ENCODE assay signal across 17 cellular contexts in the genomic region with DNA sequence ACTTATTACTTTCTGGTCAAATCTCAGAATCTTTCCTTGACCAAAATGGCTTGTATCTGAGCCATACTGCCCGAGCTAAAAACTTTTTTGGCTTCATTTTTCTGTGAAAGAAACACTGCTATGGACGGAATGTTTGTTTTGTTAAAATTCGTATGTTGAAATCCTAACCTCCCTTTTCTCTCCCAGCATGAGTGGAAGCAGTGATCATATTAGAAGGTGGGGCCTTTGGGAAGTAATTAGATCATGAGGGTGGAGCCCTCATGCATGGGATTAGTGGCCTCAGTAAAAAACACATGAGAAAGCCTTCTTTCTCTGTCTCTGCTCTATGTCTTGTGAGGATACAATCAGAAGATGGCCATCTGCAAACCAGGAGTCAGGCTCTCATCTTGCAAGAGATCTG. TPM values are rescaled to one million over a fixed set of nuclear protein-coding genes. Genes with fewer than 3 reads are reported as not detected.
DNase-seq lines count a peak whose midpoint lies in the region; ATAC-seq, FAIRE-seq and TF ChIP-seq lines count a peak whose summit lies in the region.
"Had no signal": no experiment of that assay in that cellular context is flagged by ENCODE, and none has a peak within 500 bp of the region (broad histone marks: within the 10 kb centered on the region; RNA-seq: fewer than 3 reads in every experiment).

No MANE protein-coding gene starts in this region.

- H3K79me2 ChIP-seq in H1 (ENCODE audit: control insufficient read depth in 1 of 2, insufficient read depth in 2 of 2, low read length in 2 of 2) (no peaks in the 10 kb centered on the region), HepG2 (ENCODE audit: insufficient read depth, low read length) (peaks cover 4% of the 10 kb centered on the region)

- FAIRE-seq in H1 (lab: Jason Lieb, UNC) (no peak), HepG2 (lab: Jason Lieb, UNC) (no peak)
- FAIRE-seq: A549, GM12892, GM19239, H54 had no signal

- TF ChIP-seq POLR2A in H1 (IDR thresholded peaks at IDR 0.05; ENCODE audit: control extremely low read depth in 1 of 2, low read depth in 2 of 2, low read length in 2 of 2) (no peak), HepG2 (IDR thresholded peaks at IDR 0.05; ENCODE audit: insufficient read depth in 1 of 2, low read depth in 2 of 2, low read length in 2 of 2) (no peak), esophagus muscularis mucosa (IDR thresholded peaks at IDR 0.05; ENCODE audit: low read depth) (no peak)

- 88% methylated on average over 3 of the region's 3 CpGs; no CpG with 5 or more reads in 1 of the 2 experiments for WGBS in H1 (ENCODE audit: extremely low coverage in 1 of 2, insufficient coverage in 1 of 2, insufficient read length in 1 of 2, insufficient replicate concordance in 2 of 2, low coverage in 1 of 2, low lambda C conversion rate in 2 of 2, missing lambda C conversion rate in 1 of 2), 2 experiments
- 66% methylated on average over 3 of the region's 3 CpGs for WGBS in HepG2 (ENCODE audit: low lambda C conversion rate)
- 86% methylated on average over 3 of the region's 3 CpGs for WGBS in esophagus muscularis mucosa

- in situ Hi-C loops in HepG2 (cut with HindIII; ENCODE audit: extremely low pct_ligation_motif_present, low pct_unique_long_range_greater_than_20kb) = loop anchor here (10.0 kb wide), 1 partner anchor 187 kb away; the partner anchor contains the start of gene TMEM212

- no peak for TF ChIP-seq EP300 in H1 (IDR thresholded peaks at IDR 0.05; ENCODE audit: borderline replicate concordance in 1 of 2, low read depth in 2 of 2, low read length in 2 of 2)
- no peak for TF ChIP-seq EP300 in HepG2 (IDR thresholded peaks at IDR 0.05; ENCODE audit: low read depth in 2 of 2, low read length in 2 of 2)
- no peak for TF ChIP-seq EP300 in HepG2 (CRISPR knock-in tag; IDR thresholded peaks at IDR 0.05; ENCODE audit: borderline replicate concordance)
- no peak for TF ChIP-seq EP300 in esophagus muscularis mucosa (IDR thresholded peaks at IDR 0.05)

- no peaks in the 10 kb centered on the region for H3K79me1 ChIP-seq in H1 (ENCODE audit: low read depth, low read length)

- H2AK5ac ChIP-seq in H1 (ENCODE audit: low read depth, low read length) = no peak overlapping the region

- intact Hi-C loops in HepG2 (cut with micrococcal nuclease; ENCODE audit: unreplicated experiment) (no loop called here), esophagus muscularis mucosa (cut with DNase I) (no loop called here)

- H3K23ac ChIP-seq in H1 (ENCODE audit: insufficient read length) = no peak overlapping the region

- H3K4me1 ChIP-seq in H1 (replicated peaks in 1 of 4; ENCODE audit: control insufficient read depth in 3 of 4, insufficient read depth in 4 of 4, low read length in 3 of 4) (no peaks in the 10 kb centered on the region), HepG2 (ENCODE audit: insufficient read depth, low read length) (peaks cover 74% of the 10 kb centered on the region), esophagus muscularis mucosa (no peaks in the 10 kb centered on the region)
- H3K4me1 ChIP-seq: BE2C had no signal

- H3K27ac ChIP-seq in H1 (ENCODE audit: low read depth, low read length) (no peak overlapping the region), HepG2 (ENCODE audit: extremely low read length, insufficient read depth, low read length) (no peak overlapping the region), esophagus muscularis mucosa (replicated peaks in 1 of 4) (no peak overlapping the region)
- H3K27ac ChIP-seq: C4-2B, HL-60 had no signal

- no peak overlapping the region for H2BK120ac ChIP-seq in H1 (replicated peaks; ENCODE audit: low read depth, low read length)

- no peaks in the 10 kb centered on the region for H4K20me1 ChIP-seq in H1 (replicated peaks in 1 of 2; ENCODE audit: control insufficient read depth in 1 of 2, insufficient read depth in 2 of 2, low read length in 2 of 2)
- H4K20me1 ChIP-seq in HepG2 (ENCODE audit: insufficient read depth, low read length) = no peaks in the 10 kb centered on the region

- peak; percentile 32 for DNase-seq in NCI-H82 treated with DMSO at 0.1 percent for 48 hours (lab: John Stamatoyannopoulos, UW; ENCODE audit: unreplicated experiment)
- DNase-seq in H1 (ENCODE audit: low read depth in 1 of 2, low spot score in 2 of 2) = no peak
- DNase-seq in HepG2 (ENCODE audit: low spot score) = no peak
- no peak for DNase-seq in esophagus muscularis mucosa (ENCODE audit: extremely low spot score)
- no peak for DNase-seq in SHP77 treated with DMSO at 0.1 percent for 48 hours (lab: John Stamatoyannopoulos, UW)
- no peak for DNase-seq in DMS79 (lab: John Stamatoyannopoulos, UW)
- DNase-seq: BE2C; CD4-positive, alpha-beta memory T cell; DMS79 treated with DMSO at 0.1 percent for 48 hours; GDM1; KBM-7 had no signal

- H4K5ac ChIP-seq in H1 (ENCODE audit: insufficient read length, low read depth, low read length) = no peak overlapping the region

- H2BK12ac ChIP-seq in H1 (ENCODE audit: low read depth, low read length) = no peak overlapping the region

- no peak overlapping the region for H3K56ac ChIP-seq in H1 (replicated peaks; ENCODE audit: insufficient read length, low read depth, low read length)

- H3K14ac ChIP-seq in H1 (ENCODE audit: insufficient read length) = no peak overlapping the region

- no peak for ATAC-seq in HepG2
- ATAC-seq: A549 had no signal

- H3K4me2 ChIP-seq in H1 (ENCODE audit: insufficient read depth in 1 of 2, low read depth in 2 of 2, low read length in 2 of 2) = no peak overlapping the region
- no peak overlapping the region for H3K4me2 ChIP-seq in HepG2 (ENCODE audit: low read depth, low read length)
- H3K4me2 ChIP-seq: A549 had no signal

- no peak overlapping the region for H4K91ac ChIP-seq in H1 (replicated peaks; ENCODE audit: insufficient read length, low read length)

- H3K9me3 ChIP-seq in H1 (ENCODE audit: insufficient read depth in 2 of 2, low read depth in 1 of 2, low read length in 1 of 2) (no peaks in the 10 kb centered on the region), HepG2 (ENCODE audit: low read length) (no peaks in the 10 kb centered on the region), esophagus muscularis mucosa (no peaks in the 10 kb centered on the region)
- H3K9me3 ChIP-seq: BE2C had no signal

- no peaks in the 10 kb centered on the region for H3K23me2 ChIP-seq in H1 (ENCODE audit: low read depth, low read length)

- no peak overlapping the region for H2BK20ac ChIP-seq in H1 (ENCODE audit: low read length)

- CTCF ChIA-PET in H1 (lab: Charles Lee; ENCODE audit: partially characterized antibody) = no interaction called here
- CTCF ChIA-PET in HepG2 (lab: Yijun Ruan, JAX; ENCODE audit: low intra/inter-chr PET ratio, low total read pairs) = no interaction called here

- POLR2A ChIA-PET in H1 (lab: Charles Lee; ENCODE audit: partially characterized antibody) (no interaction called here), HepG2 (lab: Yijun Ruan, JAX) (no interaction called here)

- TF ChIP-seq RAD21 in H1 (IDR thresholded peaks at IDR 0.05 in 1 of 2, conservative IDR thresholded peaks at IDR 0.05 in 1 of 2; ENCODE audit: low read depth in 2 of 2, low read length in 2 of 2) (no peak), HepG2 (CRISPR knock-in tag; IDR thresholded peaks at IDR 0.05) (no peak)

- H3K27me3 ChIP-seq in H1 (replicated peaks in 1 of 4; ENCODE audit: control insufficient read depth in 3 of 4, extremely low read depth in 1 of 4, insufficient read depth in 3 of 4, low read length in 3 of 4) (no peaks in the 10 kb centered on the region), HepG2 (ENCODE audit: control insufficient read depth in 1 of 2, insufficient read depth in 2 of 2, low read length in 2 of 2) (no peaks in the 10 kb centered on the region), esophagus muscularis mucosa (no peaks in the 10 kb centered on the region)
- H3K27me3 ChIP-seq: BE2C had no signal

- H3K36me3 ChIP-seq in H1 (ENCODE audit: control insufficient read depth in 2 of 4, insufficient read depth in 4 of 4, low read length in 3 of 4) (no peaks in the 10 kb centered on the region), HepG2 (replicated peaks in 1 of 2; ENCODE audit: control insufficient read depth in 1 of 2, insufficient read depth in 2 of 2, low read length in 2 of 2) (no peaks in the 10 kb centered on the region), esophagus muscularis mucosa (no peaks in the 10 kb centered on the region)
- H3K36me3 ChIP-seq: BE2C had no signal

- no peak overlapping the region for H2BK5ac ChIP-seq in H1 (ENCODE audit: low read depth, low read length)

- no peak overlapping the region for H3K4ac ChIP-seq in H1 (replicated peaks; ENCODE audit: insufficient read length, low read depth, low read length)

- no peak overlapping the region for H2BK15ac ChIP-seq in H1 (ENCODE audit: low read length)

- TF ChIP-seq CTCF in H1 (IDR thresholded peaks at IDR 0.05; ENCODE audit: control extremely low read depth in 1 of 3, insufficient read depth in 1 of 3, low read depth in 1 of 3, low read length in 3 of 3) (no peak), HepG2 (CRISPR knock-in tag; IDR thresholded peaks at IDR 0.05) (no peak), esophagus muscularis mucosa (IDR thresholded peaks at IDR 0.05) (no peak)

- H2AFZ ChIP-seq in H1 (ENCODE audit: low read length) = 0 out of 2 replicates have a peak overlapping the region, but pooled peaks have one; percentile 77
- no peak overlapping the region for H2AFZ ChIP-seq in HepG2 (ENCODE audit: low read length)

- no peak overlapping the region for H4K8ac ChIP-seq in H1 (ENCODE audit: extremely low read depth, insufficient read depth, low read length)

- no peak overlapping the region for H3K9ac ChIP-seq in H1 (replicated peaks in 1 of 4; ENCODE audit: extremely low read depth in 1 of 4, low read depth in 3 of 4, low read length in 3 of 4)
- no peak overlapping the region for H3K9ac ChIP-seq in HepG2 (ENCODE audit: insufficient read depth, low read depth, low read length)

- no TSS peak for BruUV-seq in HepG2 (replicated peaks; lab: Mats Ljungman, UMichigan)

- no peak overlapping the region for H3K18ac ChIP-seq in H1 (ENCODE audit: extremely low read depth, low read length)

- H3K4me3 ChIP-seq in H1 (ENCODE audit: extremely low read depth in 1 of 4, insufficient read depth in 2 of 4, low read depth in 3 of 4, low read length in 4 of 4) (no peak overlapping the region), HepG2 (replicated peaks in 1 of 3; ENCODE audit: insufficient read depth in 1 of 3, low read depth in 2 of 3, low read length in 3 of 3) (no peak overlapping the region), esophagus muscularis mucosa (no peak overlapping the region)
- H3K4me3 ChIP-seq: A549 had no signal

RNA-seq across cellular contexts. Expression of gene FNDC3B, which starts 7.4 kb away (rescaled TPM):
- total RNA-seq in H1 (2021; fragmentation: NEBNext Ultra II Directional; extraction: Animal tissue kit (Norgen Biotek cat#: 25700)) = 44.4 TPM in 2 replicates
- polyA plus RNA-seq in H1 (2011; rRNA removed) = 14.1 and 15.7 TPM in 2 replicates
- polyA plus RNA-seq in H1 (2011; cell fraction: cytosol; rRNA removed) = 6.1 TPM
- polyA plus RNA-seq in H1 (2011; cell fraction: nucleus; rRNA removed) = 29.6 TPM
- polyA plus RNA-seq in H1 (2012, experiment 1 of 2) = 11.8 to 18.4 TPM (median 15.7 TPM) in 4 replicates
- 1.2 TPM for polyA plus RNA-seq in H1 (2012, experiment 2 of 2)
- 21.2 TPM for polyA plus RNA-seq in H1 (2013, experiment 1 of 2)
- polyA plus RNA-seq in H1 (2013, experiment 2 of 2) = 21.1 TPM
- polyA minus RNA-seq in H1 (2011; rRNA and poly(A)+ RNA removed) = 74.8 and 76.1 TPM in 2 replicates
- polyA minus RNA-seq in H1 (2011; cell fraction: cytosol; rRNA and poly(A)+ RNA removed) = 18.6 TPM
- polyA minus RNA-seq in H1 (2011; cell fraction: nucleus; rRNA and poly(A)+ RNA removed) = 183 TPM
- total RNA-seq in HepG2 (2016; rRNA removed; fragmentation: Illumina TruSeq; extraction: Trizol) = 103 and 110 TPM in 2 replicates
- 133 and 147 TPM in 2 replicates for total RNA-seq in HepG2 (2016; cell fraction: cytosol; rRNA removed; fragmentation: Illumina TruSeq; extraction: Trizol; ENCODE audit: low read depth)
- total RNA-seq in HepG2 (2016; cell fraction: insoluble cytoplasmic fraction; rRNA removed; fragmentation: Illumina TruSeq; extraction: Trizol) = 93.9 TPM in 2 replicates
- 73.4 and 76.7 TPM in 2 replicates for total RNA-seq in HepG2 (2016; cell fraction: membrane; rRNA removed; fragmentation: Illumina TruSeq; extraction: Trizol)
- total RNA-seq in HepG2 (2016; cell fraction: nucleus; rRNA removed; fragmentation: Illumina TruSeq; extraction: Trizol) = 222 and 239 TPM in 2 replicates
- polyA plus RNA-seq in HepG2 (2011; rRNA removed) = 74.8 and 82.8 TPM in 2 replicates
- polyA plus RNA-seq in HepG2 (2011; cell fraction: cytosol; rRNA removed) = 26.6 and 44.0 TPM in 2 replicates
- 159 and 177 TPM in 2 replicates for polyA plus RNA-seq in HepG2 (2011; cell fraction: nucleus; rRNA removed)
- 100 and 116 TPM in 2 replicates for polyA plus RNA-seq in HepG2 (2012)
- polyA plus RNA-seq in HepG2 (2016; cell fraction: cytosol; fragmentation: Illumina TruSeq; extraction: Trizol; ENCODE audit: low read depth) = 18.9 and 23.3 TPM in 2 replicates
- polyA plus RNA-seq in HepG2 (2016; cell fraction: insoluble cytoplasmic fraction; fragmentation: Illumina TruSeq; extraction: Trizol; ENCODE audit: low read depth) = 71.0 and 74.2 TPM in 2 replicates
- polyA plus RNA-seq in HepG2 (2016; cell fraction: membrane; fragmentation: Illumina TruSeq; extraction: Trizol; ENCODE audit: low read depth) = 23.8 and 25.2 TPM in 2 replicates
- 67.2 and 72.5 TPM in 2 replicates for polyA plus RNA-seq in HepG2 (2016; cell fraction: nucleus; fragmentation: Illumina TruSeq; extraction: Trizol; ENCODE audit: insufficient read depth, low read depth)
- 83.1 and 705 TPM in 2 replicates for polyA minus RNA-seq in HepG2 (2011; rRNA and poly(A)+ RNA removed; ENCODE audit: low replicate concordance)
- polyA minus RNA-seq in HepG2 (2011; cell fraction: cytosol; rRNA and poly(A)+ RNA removed) = 129 and 146 TPM in 2 replicates
- 1,231 and 1,245 TPM in 2 replicates for polyA minus RNA-seq in HepG2 (2011; cell fraction: nucleus; rRNA and poly(A)+ RNA removed)
- 10 to 100 TPM; 59.8 to 72.6 (median 65.6) TPM for total RNA-seq in esophagus muscularis mucosa
